In genomic region chr18:54774971-54775665, GRCh38 we compare ENCODE assay signal across 19 cellular contexts. TPM values are rescaled to one million over a fixed set of nuclear protein-coding genes. Genes with fewer than 3 reads are reported as not detected.
A peak's percentile ranks its signal among the peaks of the same experiment; 100 is the strongest.
DNase-seq lines count a peak whose midpoint lies in the region; ATAC-seq, FAIRE-seq and TF ChIP-seq lines count a peak whose summit lies in the region.
"Had no signal": no experiment of that assay in that cellular context is flagged by ENCODE, and none has a peak within 500 bp of the region (broad histone marks: within the 10 kb centered on the region; RNA-seq: fewer than 3 reads in every experiment).

No MANE protein-coding gene starts in this region.

- 94% methylated on average over 6 of the region's 6 CpGs for WGBS in A549 (ENCODE audit: missing lambda C conversion rate)

- no peaks in the 10 kb centered on the region for H3K27me3 ChIP-seq in breast epithelium
- H3K27me3 ChIP-seq: dorsolateral prefrontal cortex, spleen had no signal

- H3K36me3 ChIP-seq in breast epithelium, result no peaks in the 10 kb centered on the region
- H3K36me3 ChIP-seq: spleen, thoracic aorta had no signal

- peaks cover 18% of the 10 kb centered on the region for H3K4me1 Mint-ChIP-seq in mesothelial cell of epicardium
- no peaks in the 10 kb centered on the region for H3K4me1 Mint-ChIP-seq in activated CD8-positive, alpha-beta T cell treated with anti-CD3 and anti-CD28 coated beads, Interleukin-2, amount 10 ng/mL, durations not matched to agents 7 days and 5 days (ENCODE audit: low read depth)
- H3K4me1 Mint-ChIP-seq: activated B cell treated with CpG ODN at 0.5 μM for 24 hours, IgD-negative memory B cell had no signal

- POLR2A ChIA-PET in A549 (lab: Yijun Ruan, JAX), result interaction anchor here (1.0 to 1.6 kb wide), 3 partner anchors 34 to 53 kb away, joined by 3 to 7 read pairs (median 4); partner anchors contain the start of gene RAB27B
- POLR2A ChIA-PET in activated CD8-positive, alpha-beta T cell treated with anti-CD3 and anti-CD28 coated beads, Interleukin-2, amount 10 ng/mL, durations not matched to agents 7 days and 5 days (lab: Charles Lee), result no interaction called here

- FAIRE-seq in A549 (lab: Jason Lieb, UNC), result no peak

- no peak for TF ChIP-seq EP300 in A549 (IDR thresholded peaks at IDR 0.05)

- peak overlapping the region; percentile 91 to 96 for H3K27ac ChIP-seq in A549
- H3K27ac ChIP-seq in breast epithelium, result peak overlapping the region; percentile 23 to 64
- H3K27ac ChIP-seq: dorsolateral prefrontal cortex, spleen, thoracic aorta had no signal

- no peaks in the 10 kb centered on the region for H3K9me3 ChIP-seq in A549
- no peaks in the 10 kb centered on the region for H3K9me3 ChIP-seq in breast epithelium
- H3K9me3 ChIP-seq: Caco-2, spleen, thoracic aorta had no signal

- TF ChIP-seq CTCF in A549 (IDR thresholded peaks at IDR 0.05) (no peak), breast epithelium (IDR thresholded peaks at IDR 0.05) (no peak), mesothelial cell of epicardium (IDR thresholded peaks at IDR 0.05; ENCODE audit: unreplicated experiment) (no peak)

- no peak for ATAC-seq in A549
- ATAC-seq in activated CD8-positive, alpha-beta T cell treated with anti-CD3 and anti-CD28 coated beads, Interleukin-2, amount 10 ng/mL, durations not matched to agents 7 days and 5 days, result no peak
- no peak for ATAC-seq in GM19023 (IDR thresholded peaks at IDR 0.05; ENCODE audit: unreplicated experiment)
- no peak for ATAC-seq in GM19035 (IDR thresholded peaks at IDR 0.05; ENCODE audit: unreplicated experiment)
- ATAC-seq: natural killer cell treated with Interleukin-12 subunit alpha and Interleukin-12 subunit beta and Interleukin-15 and Interleukin-18, amount 100 ng/mL, for 72 hours had no signal

- H3K36me3 Mint-ChIP-seq in mesothelial cell of epicardium, result no peaks in the 10 kb centered on the region
- no peaks in the 10 kb centered on the region for H3K36me3 Mint-ChIP-seq in activated CD8-positive, alpha-beta T cell treated with anti-CD3 and anti-CD28 coated beads, Interleukin-2, amount 10 ng/mL, durations not matched to agents 7 days and 5 days (ENCODE audit: low read depth)
- H3K36me3 Mint-ChIP-seq: activated naive CD8-positive, alpha-beta T cell treated with anti-CD3 and anti-CD28 coated beads, Interleukin-2, amount 10 ng/mL, durations not matched to agents 7 days and 5 days; IgD-negative memory B cell; natural killer cell treated with Interleukin-12 subunit alpha and Interleukin-12 subunit beta and Interleukin-15 and Interleukin-18, amount 100 ng/mL, for 72 hours had no signal

- no peak for DNase-seq in A549 (ENCODE audit: low read depth in 1 of 2, low spot score in 1 of 2)
- DNase-seq in NCI-H446 treated with DMSO at 0.1 percent for 48 hours (lab: John Stamatoyannopoulos, UW), result peak; percentile 47
- no peak for DNase-seq in breast epithelium (ENCODE audit: low spot score in 2 of 2)
- no peak for DNase-seq in mesothelial cell of epicardium (ENCODE audit: low spot score in 2 of 2, unreplicated experiment in 2 of 2)
- no peak for DNase-seq in activated CD8-positive, alpha-beta T cell treated with anti-CD3 and anti-CD28 coated beads, Interleukin-2, amount 10 ng/mL, durations not matched to agents 7 days and 5 days
- DNase-seq in H4 (ENCODE audit: low spot score), result no peak
- DNase-seq: 8988T; activated B cell treated with CpG ODN at 0.5 μM for 24 hours; activated CD8-positive, alpha-beta memory T cell treated with anti-CD3 and anti-CD28 coated beads, Interleukin-2, amount 50 U/mL, for 48 hours; activated naive CD8-positive, alpha-beta T cell treated with anti-CD3 and anti-CD28 coated beads, Interleukin-2, amount 10 ng/mL, durations not matched to agents 7 days and 5 days; Caco-2; NCI-H187; spleen had no signal

- no peak overlapping the region for H3K4me3 Mint-ChIP-seq in mesothelial cell of epicardium
- no peak overlapping the region for H3K4me3 Mint-ChIP-seq in activated CD8-positive, alpha-beta T cell treated with anti-CD3 and anti-CD28 coated beads, Interleukin-2, amount 10 ng/mL, durations not matched to agents 7 days and 5 days
- H3K4me3 Mint-ChIP-seq: activated B cell treated with CpG ODN at 0.5 μM for 24 hours; activated naive CD8-positive, alpha-beta T cell treated with anti-CD3 and anti-CD28 coated beads, Interleukin-2, amount 10 ng/mL, durations not matched to agents 7 days and 5 days had no signal

- TF ChIP-seq POLR2A in A549 (IDR thresholded peaks at IDR 0.05; ENCODE audit: low read length) (no peak), breast epithelium (IDR thresholded peaks at IDR 0.05) (no peak)

- H3K27ac Mint-ChIP-seq in mesothelial cell of epicardium, result peak overlapping the region; percentile 1
- no peak overlapping the region for H3K27ac Mint-ChIP-seq in activated CD8-positive, alpha-beta T cell treated with anti-CD3 and anti-CD28 coated beads, Interleukin-2, amount 10 ng/mL, durations not matched to agents 7 days and 5 days
- H3K27ac Mint-ChIP-seq: activated B cell treated with CpG ODN at 0.5 μM for 24 hours; activated naive CD8-positive, alpha-beta T cell treated with anti-CD3 and anti-CD28 coated beads, Interleukin-2, amount 10 ng/mL, durations not matched to agents 7 days and 5 days; IgD-negative memory B cell had no signal

- peak overlapping the region; percentile 64 for H3K4me2 ChIP-seq in A549

- H3K9me3 Mint-ChIP-seq in mesothelial cell of epicardium, result no peaks in the 10 kb centered on the region
- no peaks in the 10 kb centered on the region for H3K9me3 Mint-ChIP-seq in activated CD8-positive, alpha-beta T cell treated with anti-CD3 and anti-CD28 coated beads, Interleukin-2, amount 10 ng/mL, durations not matched to agents 7 days and 5 days (ENCODE audit: insufficient read depth)
- H3K9me3 Mint-ChIP-seq: activated B cell treated with CpG ODN at 0.5 μM for 24 hours; activated naive CD8-positive, alpha-beta T cell treated with anti-CD3 and anti-CD28 coated beads, Interleukin-2, amount 10 ng/mL, durations not matched to agents 7 days and 5 days; natural killer cell treated with Interleukin-12 subunit alpha and Interleukin-12 subunit beta and Interleukin-15 and Interleukin-18, amount 100 ng/mL, for 72 hours had no signal

- H3K4me3 ChIP-seq in A549 (no peak overlapping the region), breast epithelium (no peak overlapping the region)
- H3K4me3 ChIP-seq: dorsolateral prefrontal cortex, spleen, thoracic aorta had no signal

- CTCF ChIA-PET in A549 (lab: Yijun Ruan, JAX), result interaction anchor here (0.6 to 1.4 kb wide), 4 partner anchors 12 to 209 kb away, joined by 3 to 4 read pairs (median 3); no protein-coding TSS in a partner anchor
- CTCF ChIA-PET in activated CD8-positive, alpha-beta T cell treated with anti-CD3 and anti-CD28 coated beads, Interleukin-2, amount 10 ng/mL, durations not matched to agents 7 days and 5 days (lab: Charles Lee), result no interaction called here

- intact Hi-C loops in breast epithelium (cut with DNase I; ENCODE audit: low total_unique reads), result no loop called here

- peaks cover 2% of the 10 kb centered on the region for H3K27me3 Mint-ChIP-seq in mesothelial cell of epicardium (ENCODE audit: low read depth)
- H3K27me3 Mint-ChIP-seq in activated CD8-positive, alpha-beta T cell treated with anti-CD3 and anti-CD28 coated beads, Interleukin-2, amount 10 ng/mL, durations not matched to agents 7 days and 5 days (ENCODE audit: low read depth), result peaks cover 16% of the 10 kb centered on the region
- H3K27me3 Mint-ChIP-seq: activated B cell treated with CpG ODN at 0.5 μM for 24 hours, IgD-negative memory B cell had no signal

- TF ChIP-seq RAD21 in A549 (conservative IDR thresholded peaks at IDR 0.05 in 1 of 2, IDR thresholded peaks at IDR 0.05 in 1 of 2), result no peak

- H3K4me1 ChIP-seq in A549, result peaks cover 41% of the 10 kb centered on the region
- H3K4me1 ChIP-seq in breast epithelium, result no peaks in the 10 kb centered on the region
- H3K4me1 ChIP-seq: Caco-2, spleen had no signal

TF ChIP-seq in A549, 52 proteins besides CTCF, POLR2A, EP300 and RAD21:
- no peak for TF ChIP-seq MAX (IDR thresholded peaks at IDR 0.05)
- TF ChIP-seq HDAC2 (IDR thresholded peaks at IDR 0.05), result no peak
- TF ChIP-seq RARB (CRISPR knock-in tag; IDR thresholded peaks at IDR 0.05), result no peak
- TF ChIP-seq EHMT2 (IDR thresholded peaks at IDR 0.05; ENCODE audit: low read depth), result no peak
- TF ChIP-seq HOXB13 (CRISPR knock-in tag; IDR thresholded peaks at IDR 0.05; ENCODE audit: low read depth), result no peak
- TF ChIP-seq CHD4 (IDR thresholded peaks at IDR 0.05; ENCODE audit: borderline replicate concordance), result no peak
- TF ChIP-seq HOXA7 (CRISPR knock-in tag; IDR thresholded peaks at IDR 0.05), result no peak
- TF ChIP-seq HEYL (CRISPR knock-in tag; IDR thresholded peaks at IDR 0.05), result no peak
- TF ChIP-seq FOSB (CRISPR knock-in tag; IDR thresholded peaks at IDR 0.05), result no peak
- no peak for TF ChIP-seq RNF2 (IDR thresholded peaks at IDR 0.05; ENCODE audit: borderline replicate concordance, low read depth)

RNA-seq across cellular contexts. Expression of gene RAB27B, which starts 53.2 kb away (rescaled TPM):
- polyA plus RNA-seq in A549 (2011; rRNA removed) (11.0 and 11.3 TPM in 2 replicates), A549 (2017; fragmentation: RNase III; extraction: RNeasy Plus Mini Kit Qiagen cat#74134 plus additional on column Dnase treatment) (11.7 to 13.2 TPM (median 12.2 TPM) in 3 replicates)
- 1.0 and 1.2 TPM in 2 replicates for polyA plus RNA-seq in A549 (2012; cell fraction: cytosol; rRNA removed)
- polyA plus RNA-seq in A549 (2012; cell fraction: nucleus; rRNA removed), result 0.56 and 1.3 TPM in 2 replicates
- 10.8 and 14.8 TPM in 2 replicates for polyA minus RNA-seq in A549 (2011; rRNA and poly(A)+ RNA removed)
- total RNA-seq in breast epithelium (10 to 100 TPM in 2 of 3 donors, 1 to 10 TPM in 1; 1.1 to 24.6 (median 11.8) TPM), mesothelial cell of epicardium (0.63 to 1.3 TPM (median 0.98 TPM) in 3 replicates)
- total RNA-seq in activated CD8-positive, alpha-beta T cell treated with anti-CD3 and anti-CD28 coated beads, Interleukin-2, amount 10 ng/mL, durations not matched to agents 7 days and 5 days, result 1 to 10 TPM; 1.7 to 2.0 TPM
- 1.4 and 2.1 TPM in 2 replicates for total RNA-seq in H4 (2014; rRNA removed; shearing (Covaris generic))
